8 cellular contexts compared by ENCODE assay signal in the genomic region with DNA sequence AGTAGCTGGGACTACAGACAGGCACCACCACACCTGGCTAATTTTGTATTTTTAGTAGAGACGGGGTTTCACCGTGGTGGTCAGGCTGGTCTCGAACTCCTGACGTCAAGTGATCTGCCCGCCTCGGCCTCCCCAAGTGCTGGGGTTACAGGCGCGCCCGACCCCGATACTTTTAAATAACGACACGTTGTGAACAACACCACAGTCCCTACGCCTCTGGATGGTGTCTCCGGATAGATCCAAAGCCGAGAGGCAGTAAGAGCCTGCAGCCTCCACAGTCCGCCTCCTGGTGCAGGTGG. TPM values are rescaled to one million over a fixed set of nuclear protein-coding genes. Genes with fewer than 3 reads are reported as not detected.
DNase-seq lines count a peak whose midpoint lies in the region; ATAC-seq and TF ChIP-seq lines count a peak whose summit lies in the region.
"Not testable (repeated sequence)": the region's sequence is repeated elsewhere in the genome, so short reads cannot be mapped to it uniquely, and the experiment has no call there.

No MANE protein-coding gene starts in this region.

- not testable (repeated sequence) for TF ChIP-seq CTCF in C4-2B (conservative IDR thresholded peaks at IDR 0.05); HFF-Myc (IDR thresholded peaks at IDR 0.05; ENCODE audit: low read depth, low read length, missing control alignments); Panc1 (IDR thresholded peaks at IDR 0.05); nephron progenitor cell (IDR thresholded peaks at IDR 0.05)

- not testable (repeated sequence) for BruUV-seq in Panc1 (replicated peaks; lab: Mats Ljungman, UMichigan)

- H3K9ac ChIP-seq in iPS-18a (ENCODE audit: low read length): peak overlapping the region; percentile 61
- H3K9ac ChIP-seq in stomach smooth muscle (ENCODE audit: low read length in 2 of 2): peak overlapping the region; percentile 66 to 76

- H3K4me3 Mint-ChIP-seq in activated naive CD4-positive, alpha-beta T cell treated with anti-CD3 and anti-CD28 coated beads for 36 hours: peak overlapping the region; percentile 64
- peak overlapping the region; percentile 69 for H3K4me3 Mint-ChIP-seq in effector memory CD8-positive, alpha-beta T cell
- peak overlapping the region; percentile 78 for H3K4me3 Mint-ChIP-seq in nephron progenitor cell

- H3K4me1 Mint-ChIP-seq in activated naive CD4-positive, alpha-beta T cell treated with anti-CD3 and anti-CD28 coated beads for 36 hours (ENCODE audit: low read depth): peaks cover 14% of the 10 kb centered on the region
- H3K4me1 Mint-ChIP-seq in effector memory CD8-positive, alpha-beta T cell (ENCODE audit: low read depth in 2 of 2): peaks cover 12 to 16% of the 10 kb centered on the region in 2 donors
- peaks cover 29% of the 10 kb centered on the region for H3K4me1 Mint-ChIP-seq in nephron progenitor cell

- H3K27me3 ChIP-seq in Panc1 (ENCODE audit: control insufficient read depth, insufficient read depth, low read length); stomach smooth muscle (ENCODE audit: control insufficient read depth in 1 of 2, insufficient read depth in 2 of 2, low read length in 2 of 2): not testable (repeated sequence)
- peaks cover 18% of the 10 kb centered on the region for H3K27me3 ChIP-seq in iPS-18a (ENCODE audit: control insufficient read depth, insufficient read depth, low read length)

- H3K27me3 Mint-ChIP-seq in activated naive CD4-positive, alpha-beta T cell treated with anti-CD3 and anti-CD28 coated beads for 36 hours (ENCODE audit: low read depth): peaks cover 14% of the 10 kb centered on the region
- not testable (repeated sequence) for H3K27me3 Mint-ChIP-seq in effector memory CD8-positive, alpha-beta T cell
- peaks cover 13% of the 10 kb centered on the region for H3K27me3 Mint-ChIP-seq in nephron progenitor cell (ENCODE audit: low read depth, poor library complexity)

- in situ Hi-C loops in Panc1 (cut with HindIII; ENCODE audit: low pct_unique_long_range_greater_than_20kb, low sequenced_read_pairs): not testable (repeated sequence)

- peaks cover 19% of the 10 kb centered on the region for H3K36me3 Mint-ChIP-seq in activated naive CD4-positive, alpha-beta T cell treated with anti-CD3 and anti-CD28 coated beads for 36 hours (ENCODE audit: low read depth)
- H3K36me3 Mint-ChIP-seq in effector memory CD8-positive, alpha-beta T cell (ENCODE audit: insufficient read depth): not testable (repeated sequence)
- peaks cover 27% of the 10 kb centered on the region for H3K36me3 Mint-ChIP-seq in nephron progenitor cell (ENCODE audit: low read depth)

- ATAC-seq in Panc1: peak; percentile 55; the same call in 1 of the 2 replicates
- ATAC-seq in effector memory CD8-positive, alpha-beta T cell (replicated peaks): peak; percentile 5

- not testable (repeated sequence) for H3K4me1 ChIP-seq in Panc1 (ENCODE audit: control insufficient read depth, insufficient read depth, low read length)
- peaks cover 12% of the 10 kb centered on the region for H3K4me1 ChIP-seq in iPS-18a (ENCODE audit: control insufficient read depth, low read depth, low read length)
- peaks cover 15% of the 10 kb centered on the region for H3K4me1 ChIP-seq in stomach smooth muscle (ENCODE audit: control insufficient read depth, insufficient read depth, low read length)

- H3K36me3 ChIP-seq in Panc1 (ENCODE audit: control insufficient read depth, insufficient read depth, low read length); iPS-18a (ENCODE audit: control insufficient read depth, low read depth, low read length); stomach smooth muscle (ENCODE audit: control insufficient read depth in 2 of 2, insufficient read depth in 2 of 2, low read length in 2 of 2): not testable (repeated sequence)

- not testable (repeated sequence) for H3K27ac Mint-ChIP-seq in activated naive CD4-positive, alpha-beta T cell treated with anti-CD3 and anti-CD28 coated beads for 36 hours; nephron progenitor cell
- H3K27ac Mint-ChIP-seq in effector memory CD8-positive, alpha-beta T cell: peak overlapping the region in 1 of 2 donors; percentile 32

- POLR2A ChIA-PET in Panc1 (lab: Charles Lee): not testable (repeated sequence)

- H3K27ac ChIP-seq in C4-2B (peak overlapping the region; percentile 95), Panc1 (ENCODE audit: low read length) (peak overlapping the region; percentile 73), stomach smooth muscle (ENCODE audit: low read length) (peak overlapping the region; percentile 11)
- H3K27ac ChIP-seq in iPS-18a (ENCODE audit: low read length): not testable (repeated sequence)

- H3K9me3 ChIP-seq in Panc1 (ENCODE audit: control insufficient read depth, insufficient read depth, low read depth, low read length); iPS-18a (ENCODE audit: control insufficient read depth, low read depth, low read length); stomach smooth muscle (ENCODE audit: control insufficient read depth in 2 of 2, low read length in 2 of 2): not testable (repeated sequence)

- H3K4me3 ChIP-seq in HFF-Myc (replicated peaks; ENCODE audit: low read depth, low read length): peak overlapping the region; percentile 59
- H3K4me3 ChIP-seq in Panc1 (ENCODE audit: low read depth in 2 of 2, low read length in 2 of 2): peak overlapping the region; percentile 62 to 69
- peak overlapping the region; percentile 79 for H3K4me3 ChIP-seq in iPS-18a (ENCODE audit: low read length)
- peak overlapping the region; percentile 60 to 78 for H3K4me3 ChIP-seq in stomach smooth muscle (ENCODE audit: low read length in 2 of 2)

- not testable (repeated sequence) for DNase-seq in HFF-Myc (ENCODE audit: extremely low read depth, low read depth); Panc1 (ENCODE audit: low read depth, low spot score); activated naive CD4-positive, alpha-beta T cell treated with anti-CD3 and anti-CD28 coated beads for 36 hours; effector memory CD8-positive, alpha-beta T cell; nephron progenitor cell

- not testable (repeated sequence) for H3K9me3 Mint-ChIP-seq in activated naive CD4-positive, alpha-beta T cell treated with anti-CD3 and anti-CD28 coated beads for 36 hours; effector memory CD8-positive, alpha-beta T cell; nephron progenitor cell

- CTCF ChIA-PET in Panc1 (lab: Charles Lee): not testable (repeated sequence)
- CTCF ChIA-PET in activated naive CD4-positive, alpha-beta T cell treated with anti-CD3 and anti-CD28 coated beads for 36 hours (lab: Charles Lee): interaction anchor here (0.6 to 0.9 kb wide), 2 partner anchors 20 to 21 kb away, joined by 3 read pairs; a partner anchor contains a TSS

- intact Hi-C loops in Panc1 (cut with micrococcal nuclease; ENCODE audit: unreplicated experiment); activated naive CD4-positive, alpha-beta T cell treated with anti-CD3 and anti-CD28 coated beads for 36 hours (cut with micrococcal nuclease): not testable (repeated sequence)

RNA-seq across cellular contexts. Expression of a gene that starts 0.8 kb away (rescaled TPM):
- 30.4 TPM for total RNA-seq in Panc1 (2021; ENCODE audit: unreplicated experiment)
- 39.1 TPM for polyA plus RNA-seq in Panc1 (2012; ENCODE audit: insufficient read length)
- total RNA-seq in activated naive CD4-positive, alpha-beta T cell treated with anti-CD3 and anti-CD28 coated beads for 36 hours: 1 to 10 TPM; 2.7 to 3.0 TPM

RNA-seq across cellular contexts. Expression of a gene that starts 17.0 kb away (rescaled TPM):
- 61.5 TPM for total RNA-seq in Panc1 (2021; ENCODE audit: unreplicated experiment)
- 42.5 TPM for polyA plus RNA-seq in Panc1 (2012; ENCODE audit: insufficient read length)
- total RNA-seq in activated naive CD4-positive, alpha-beta T cell treated with anti-CD3 and anti-CD28 coated beads for 36 hours: 10 to 100 TPM; 42.9 to 49.8 TPM

RNA-seq across cellular contexts. Expression of a gene that starts 20.5 kb away (rescaled TPM):
- 34.9 TPM for total RNA-seq in Panc1 (2021; ENCODE audit: unreplicated experiment)
- polyA plus RNA-seq in Panc1 (2012; ENCODE audit: insufficient read length): 19.7 TPM
- total RNA-seq in activated naive CD4-positive, alpha-beta T cell treated with anti-CD3 and anti-CD28 coated beads for 36 hours: 10 to 100 TPM; 29.7 to 29.9 TPM

RNA-seq across cellular contexts. Expression of a gene that starts 50.5 kb away (rescaled TPM):
- total RNA-seq in Panc1 (2021; ENCODE audit: unreplicated experiment): 57.8 TPM
- polyA plus RNA-seq in Panc1 (2012; ENCODE audit: insufficient read length): 66.4 TPM
- total RNA-seq in activated naive CD4-positive, alpha-beta T cell treated with anti-CD3 and anti-CD28 coated beads for 36 hours: 10 to 100 TPM; 61.1 to 63.7 TPM

RNA-seq across cellular contexts. Expression of a gene that starts 50.6 kb away (rescaled TPM):
- total RNA-seq in Panc1 (2021; ENCODE audit: unreplicated experiment): 13.4 TPM
- polyA plus RNA-seq in Panc1 (2012; ENCODE audit: insufficient read length): 14.1 TPM
- 10 to 100 TPM; 22.8 to 25.6 TPM for total RNA-seq in activated naive CD4-positive, alpha-beta T cell treated with anti-CD3 and anti-CD28 coated beads for 36 hours
